ENCODE assay signal across 1 cellular context in the genomic region with DNA sequence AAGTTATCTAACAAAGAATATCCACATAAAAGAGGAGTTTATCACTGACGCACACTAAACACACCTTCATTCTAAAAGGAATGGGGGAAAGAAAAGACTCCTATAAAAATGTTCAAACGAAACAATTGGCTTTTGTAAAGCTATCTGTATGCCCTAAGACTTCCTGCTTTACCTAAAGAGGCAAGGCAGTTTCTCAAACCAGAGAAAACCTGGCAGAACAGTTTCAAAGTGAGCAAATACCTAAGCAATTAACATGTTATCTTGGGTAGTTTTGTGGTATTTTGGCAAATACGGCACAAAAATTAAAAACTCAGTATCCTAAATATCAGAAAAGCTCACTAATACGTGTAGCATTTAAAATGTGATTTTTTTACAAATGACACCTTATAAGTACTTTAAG.
TF ChIP-seq lines count a peak whose summit lies in the region.

No MANE protein-coding gene starts in this region.

TF ChIP-seq in K562, 482 proteins besides CTCF, POLR2A, EP300 and RAD21 (continued from another document and continues in another):
- TF ChIP-seq, protein P1, sequence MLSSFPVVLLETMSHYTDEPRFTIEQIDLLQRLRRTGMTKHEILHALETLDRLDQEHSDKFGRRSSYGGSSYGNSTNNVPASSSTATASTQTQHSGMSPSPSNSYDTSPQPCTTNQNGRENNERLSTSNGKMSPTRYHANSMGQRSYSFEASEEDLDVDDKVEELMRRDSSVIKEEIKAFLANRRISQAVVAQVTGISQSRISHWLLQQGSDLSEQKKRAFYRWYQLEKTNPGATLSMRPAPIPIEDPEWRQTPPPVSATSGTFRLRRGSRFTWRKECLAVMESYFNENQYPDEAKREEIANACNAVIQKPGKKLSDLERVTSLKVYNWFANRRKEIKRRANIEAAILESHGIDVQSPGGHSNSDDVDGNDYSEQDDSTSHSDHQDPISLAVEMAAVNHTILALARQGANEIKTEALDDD (IDR thresholded peaks at IDR 0.05), result no peak
- TF ChIP-seq, protein P2, sequence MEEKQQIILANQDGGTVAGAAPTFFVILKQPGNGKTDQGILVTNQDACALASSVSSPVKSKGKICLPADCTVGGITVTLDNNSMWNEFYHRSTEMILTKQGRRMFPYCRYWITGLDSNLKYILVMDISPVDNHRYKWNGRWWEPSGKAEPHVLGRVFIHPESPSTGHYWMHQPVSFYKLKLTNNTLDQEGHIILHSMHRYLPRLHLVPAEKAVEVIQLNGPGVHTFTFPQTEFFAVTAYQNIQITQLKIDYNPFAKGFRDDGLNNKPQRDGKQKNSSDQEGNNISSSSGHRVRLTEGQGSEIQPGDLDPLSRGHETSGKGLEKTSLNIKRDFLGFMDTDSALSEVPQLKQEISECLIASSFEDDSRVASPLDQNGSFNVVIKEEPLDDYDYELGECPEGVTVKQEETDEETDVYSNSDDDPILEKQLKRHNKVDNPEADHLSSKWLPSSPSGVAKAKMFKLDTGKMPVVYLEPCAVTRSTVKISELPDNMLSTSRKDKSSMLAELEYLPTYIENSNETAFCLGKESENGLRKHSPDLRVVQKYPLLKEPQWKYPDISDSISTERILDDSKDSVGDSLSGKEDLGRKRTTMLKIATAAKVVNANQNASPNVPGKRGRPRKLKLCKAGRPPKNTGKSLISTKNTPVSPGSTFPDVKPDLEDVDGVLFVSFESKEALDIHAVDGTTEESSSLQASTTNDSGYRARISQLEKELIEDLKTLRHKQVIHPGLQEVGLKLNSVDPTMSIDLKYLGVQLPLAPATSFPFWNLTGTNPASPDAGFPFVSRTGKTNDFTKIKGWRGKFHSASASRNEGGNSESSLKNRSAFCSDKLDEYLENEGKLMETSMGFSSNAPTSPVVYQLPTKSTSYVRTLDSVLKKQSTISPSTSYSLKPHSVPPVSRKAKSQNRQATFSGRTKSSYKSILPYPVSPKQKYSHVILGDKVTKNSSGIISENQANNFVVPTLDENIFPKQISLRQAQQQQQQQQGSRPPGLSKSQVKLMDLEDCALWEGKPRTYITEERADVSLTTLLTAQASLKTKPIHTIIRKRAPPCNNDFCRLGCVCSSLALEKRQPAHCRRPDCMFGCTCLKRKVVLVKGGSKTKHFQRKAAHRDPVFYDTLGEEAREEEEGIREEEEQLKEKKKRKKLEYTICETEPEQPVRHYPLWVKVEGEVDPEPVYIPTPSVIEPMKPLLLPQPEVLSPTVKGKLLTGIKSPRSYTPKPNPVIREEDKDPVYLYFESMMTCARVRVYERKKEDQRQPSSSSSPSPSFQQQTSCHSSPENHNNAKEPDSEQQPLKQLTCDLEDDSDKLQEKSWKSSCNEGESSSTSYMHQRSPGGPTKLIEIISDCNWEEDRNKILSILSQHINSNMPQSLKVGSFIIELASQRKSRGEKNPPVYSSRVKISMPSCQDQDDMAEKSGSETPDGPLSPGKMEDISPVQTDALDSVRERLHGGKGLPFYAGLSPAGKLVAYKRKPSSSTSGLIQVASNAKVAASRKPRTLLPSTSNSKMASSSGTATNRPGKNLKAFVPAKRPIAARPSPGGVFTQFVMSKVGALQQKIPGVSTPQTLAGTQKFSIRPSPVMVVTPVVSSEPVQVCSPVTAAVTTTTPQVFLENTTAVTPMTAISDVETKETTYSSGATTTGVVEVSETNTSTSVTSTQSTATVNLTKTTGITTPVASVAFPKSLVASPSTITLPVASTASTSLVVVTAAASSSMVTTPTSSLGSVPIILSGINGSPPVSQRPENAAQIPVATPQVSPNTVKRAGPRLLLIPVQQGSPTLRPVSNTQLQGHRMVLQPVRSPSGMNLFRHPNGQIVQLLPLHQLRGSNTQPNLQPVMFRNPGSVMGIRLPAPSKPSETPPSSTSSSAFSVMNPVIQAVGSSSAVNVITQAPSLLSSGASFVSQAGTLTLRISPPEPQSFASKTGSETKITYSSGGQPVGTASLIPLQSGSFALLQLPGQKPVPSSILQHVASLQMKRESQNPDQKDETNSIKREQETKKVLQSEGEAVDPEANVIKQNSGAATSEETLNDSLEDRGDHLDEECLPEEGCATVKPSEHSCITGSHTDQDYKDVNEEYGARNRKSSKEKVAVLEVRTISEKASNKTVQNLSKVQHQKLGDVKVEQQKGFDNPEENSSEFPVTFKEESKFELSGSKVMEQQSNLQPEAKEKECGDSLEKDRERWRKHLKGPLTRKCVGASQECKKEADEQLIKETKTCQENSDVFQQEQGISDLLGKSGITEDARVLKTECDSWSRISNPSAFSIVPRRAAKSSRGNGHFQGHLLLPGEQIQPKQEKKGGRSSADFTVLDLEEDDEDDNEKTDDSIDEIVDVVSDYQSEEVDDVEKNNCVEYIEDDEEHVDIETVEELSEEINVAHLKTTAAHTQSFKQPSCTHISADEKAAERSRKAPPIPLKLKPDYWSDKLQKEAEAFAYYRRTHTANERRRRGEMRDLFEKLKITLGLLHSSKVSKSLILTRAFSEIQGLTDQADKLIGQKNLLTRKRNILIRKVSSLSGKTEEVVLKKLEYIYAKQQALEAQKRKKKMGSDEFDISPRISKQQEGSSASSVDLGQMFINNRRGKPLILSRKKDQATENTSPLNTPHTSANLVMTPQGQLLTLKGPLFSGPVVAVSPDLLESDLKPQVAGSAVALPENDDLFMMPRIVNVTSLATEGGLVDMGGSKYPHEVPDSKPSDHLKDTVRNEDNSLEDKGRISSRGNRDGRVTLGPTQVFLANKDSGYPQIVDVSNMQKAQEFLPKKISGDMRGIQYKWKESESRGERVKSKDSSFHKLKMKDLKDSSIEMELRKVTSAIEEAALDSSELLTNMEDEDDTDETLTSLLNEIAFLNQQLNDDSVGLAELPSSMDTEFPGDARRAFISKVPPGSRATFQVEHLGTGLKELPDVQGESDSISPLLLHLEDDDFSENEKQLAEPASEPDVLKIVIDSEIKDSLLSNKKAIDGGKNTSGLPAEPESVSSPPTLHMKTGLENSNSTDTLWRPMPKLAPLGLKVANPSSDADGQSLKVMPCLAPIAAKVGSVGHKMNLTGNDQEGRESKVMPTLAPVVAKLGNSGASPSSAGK (IDR thresholded peaks at IDR 0.05), result no peak
- TF ChIP-seq GABPB1 (CRISPR knock-in tag; IDR thresholded peaks at IDR 0.05) (no peak), KAT8 (IDR thresholded peaks at IDR 0.05; ENCODE audit: low read depth) (no peak), ASH1L (IDR thresholded peaks at IDR 0.05; ENCODE audit: borderline replicate concordance, low read depth, partially characterized antibody) (peak; percentile 21), SMC3 (conservative IDR thresholded peaks at IDR 0.05; ENCODE audit: insufficient read depth, low read depth, low read length) (no peak), ZNF175 (CRISPR knock-in tag; IDR thresholded peaks at IDR 0.05; ENCODE audit: low read depth) (no peak), NR2C1 (IDR thresholded peaks at IDR 0.05) (no peak), NR2C1 (tag; IDR thresholded peaks at IDR 0.05) (no peak), ILF3 (IDR thresholded peaks at IDR 0.05; ENCODE audit: borderline replicate concordance) (no peak), EP400 (IDR thresholded peaks at IDR 0.05) (no peak), PHF20 (IDR thresholded peaks at IDR 0.05; ENCODE audit: partially characterized antibody) (no peak), TCF7 (IDR thresholded peaks at IDR 0.05; ENCODE audit: borderline replicate concordance) (no peak), HMG20A (CRISPR knock-in tag; conservative IDR thresholded peaks at IDR 0.05) (no peak), NELFE (IDR thresholded peaks at IDR 0.05; ENCODE audit: insufficient read depth, insufficient read length) (no peak), ATF1 (CRISPR knock-in tag; IDR thresholded peaks at IDR 0.05) (no peak), ATF1 (tag; IDR thresholded peaks at IDR 0.05) (no peak), HNRNPLL (IDR thresholded peaks at IDR 0.05; ENCODE audit: low read depth, low read length, poor library complexity, severe bottlenecking) (no peak), HIVEP1 (CRISPR knock-in tag; IDR thresholded peaks at IDR 0.05) (no peak), DDX20 (tag; IDR thresholded peaks at IDR 0.05; ENCODE audit: low read depth) (no peak), ZFPM2 (CRISPR knock-in tag; IDR thresholded peaks at IDR 0.05) (no peak), SUPT5H (IDR thresholded peaks at IDR 0.05) (no peak), ZSCAN29 (IDR thresholded peaks at IDR 0.05) (no peak), ZNF174 (CRISPR knock-in tag; IDR thresholded peaks at IDR 0.05) (no peak), TCF7L2 (IDR thresholded peaks at IDR 0.05; ENCODE audit: low read depth, low read length) (no peak), ELF2 (CRISPR knock-in tag; IDR thresholded peaks at IDR 0.05) (0 out of 2 replicates have a peak, but pooled peaks have one; percentile 9), SP1 (CRISPR knock-in tag; IDR thresholded peaks at IDR 0.05) (0 out of 2 replicates have a peak, but pooled peaks have one; percentile 22), SMARCA5 (IDR thresholded peaks at IDR 0.05) (no peak)
- TF ChIP-seq, protein P3, sequence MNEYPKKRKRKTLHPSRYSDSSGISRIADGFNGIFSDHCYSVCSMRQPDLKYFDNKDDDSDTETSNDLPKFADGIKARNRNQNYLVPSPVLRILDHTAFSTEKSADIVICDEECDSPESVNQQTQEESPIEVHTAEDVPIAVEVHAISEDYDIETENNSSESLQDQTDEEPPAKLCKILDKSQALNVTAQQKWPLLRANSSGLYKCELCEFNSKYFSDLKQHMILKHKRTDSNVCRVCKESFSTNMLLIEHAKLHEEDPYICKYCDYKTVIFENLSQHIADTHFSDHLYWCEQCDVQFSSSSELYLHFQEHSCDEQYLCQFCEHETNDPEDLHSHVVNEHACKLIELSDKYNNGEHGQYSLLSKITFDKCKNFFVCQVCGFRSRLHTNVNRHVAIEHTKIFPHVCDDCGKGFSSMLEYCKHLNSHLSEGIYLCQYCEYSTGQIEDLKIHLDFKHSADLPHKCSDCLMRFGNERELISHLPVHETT (CRISPR knock-in tag; conservative IDR thresholded peaks at IDR 0.05 in 1 of 2, IDR thresholded peaks at IDR 0.05 in 1 of 2), result 0 out of 4 replicates have a peak, but pooled peaks of 1 of the 2 experiments have one; percentile 12
- TF ChIP-seq, protein P4, sequence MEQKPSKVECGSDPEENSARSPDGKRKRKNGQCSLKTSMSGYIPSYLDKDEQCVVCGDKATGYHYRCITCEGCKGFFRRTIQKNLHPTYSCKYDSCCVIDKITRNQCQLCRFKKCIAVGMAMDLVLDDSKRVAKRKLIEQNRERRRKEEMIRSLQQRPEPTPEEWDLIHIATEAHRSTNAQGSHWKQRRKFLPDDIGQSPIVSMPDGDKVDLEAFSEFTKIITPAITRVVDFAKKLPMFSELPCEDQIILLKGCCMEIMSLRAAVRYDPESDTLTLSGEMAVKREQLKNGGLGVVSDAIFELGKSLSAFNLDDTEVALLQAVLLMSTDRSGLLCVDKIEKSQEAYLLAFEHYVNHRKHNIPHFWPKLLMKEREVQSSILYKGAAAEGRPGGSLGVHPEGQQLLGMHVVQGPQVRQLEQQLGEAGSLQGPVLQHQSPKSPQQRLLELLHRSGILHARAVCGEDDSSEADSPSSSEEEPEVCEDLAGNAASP (IDR thresholded peaks at IDR 0.05), result no peak
- TF ChIP-seq, protein P5, sequence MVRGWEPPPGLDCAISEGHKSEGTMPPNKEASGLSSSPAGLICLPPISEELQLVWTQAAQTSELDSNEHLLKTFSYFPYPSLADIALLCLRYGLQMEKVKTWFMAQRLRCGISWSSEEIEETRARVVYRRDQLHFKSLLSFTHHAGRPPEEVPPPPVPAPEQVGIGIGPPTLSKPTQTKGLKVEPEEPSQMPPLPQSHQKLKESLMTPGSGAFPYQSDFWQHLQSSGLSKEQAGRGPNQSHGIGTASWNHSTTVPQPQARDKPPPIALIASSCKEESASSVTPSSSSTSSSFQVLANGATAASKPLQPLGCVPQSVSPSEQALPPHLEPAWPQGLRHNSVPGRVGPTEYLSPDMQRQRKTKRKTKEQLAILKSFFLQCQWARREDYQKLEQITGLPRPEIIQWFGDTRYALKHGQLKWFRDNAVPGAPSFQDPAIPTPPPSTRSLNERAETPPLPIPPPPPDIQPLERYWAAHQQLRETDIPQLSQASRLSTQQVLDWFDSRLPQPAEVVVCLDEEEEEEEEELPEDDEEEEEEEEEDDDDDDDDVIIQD (CRISPR knock-in tag; IDR thresholded peaks at IDR 0.05), result no peak
- TF ChIP-seq, protein P6, sequence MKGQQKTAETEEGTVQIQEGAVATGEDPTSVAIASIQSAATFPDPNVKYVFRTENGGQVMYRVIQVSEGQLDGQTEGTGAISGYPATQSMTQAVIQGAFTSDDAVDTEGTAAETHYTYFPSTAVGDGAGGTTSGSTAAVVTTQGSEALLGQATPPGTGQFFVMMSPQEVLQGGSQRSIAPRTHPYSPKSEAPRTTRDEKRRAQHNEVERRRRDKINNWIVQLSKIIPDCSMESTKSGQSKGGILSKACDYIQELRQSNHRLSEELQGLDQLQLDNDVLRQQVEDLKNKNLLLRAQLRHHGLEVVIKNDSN (CRISPR knock-in tag; IDR thresholded peaks at IDR 0.05), result no peak
- TF ChIP-seq, protein P7, sequence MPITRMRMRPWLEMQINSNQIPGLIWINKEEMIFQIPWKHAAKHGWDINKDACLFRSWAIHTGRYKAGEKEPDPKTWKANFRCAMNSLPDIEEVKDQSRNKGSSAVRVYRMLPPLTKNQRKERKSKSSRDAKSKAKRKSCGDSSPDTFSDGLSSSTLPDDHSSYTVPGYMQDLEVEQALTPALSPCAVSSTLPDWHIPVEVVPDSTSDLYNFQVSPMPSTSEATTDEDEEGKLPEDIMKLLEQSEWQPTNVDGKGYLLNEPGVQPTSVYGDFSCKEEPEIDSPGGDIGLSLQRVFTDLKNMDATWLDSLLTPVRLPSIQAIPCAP (CRISPR knock-in tag; IDR thresholded peaks at IDR 0.05; ENCODE audit: borderline replicate concordance), result no peak
- TF ChIP-seq, protein P8, sequence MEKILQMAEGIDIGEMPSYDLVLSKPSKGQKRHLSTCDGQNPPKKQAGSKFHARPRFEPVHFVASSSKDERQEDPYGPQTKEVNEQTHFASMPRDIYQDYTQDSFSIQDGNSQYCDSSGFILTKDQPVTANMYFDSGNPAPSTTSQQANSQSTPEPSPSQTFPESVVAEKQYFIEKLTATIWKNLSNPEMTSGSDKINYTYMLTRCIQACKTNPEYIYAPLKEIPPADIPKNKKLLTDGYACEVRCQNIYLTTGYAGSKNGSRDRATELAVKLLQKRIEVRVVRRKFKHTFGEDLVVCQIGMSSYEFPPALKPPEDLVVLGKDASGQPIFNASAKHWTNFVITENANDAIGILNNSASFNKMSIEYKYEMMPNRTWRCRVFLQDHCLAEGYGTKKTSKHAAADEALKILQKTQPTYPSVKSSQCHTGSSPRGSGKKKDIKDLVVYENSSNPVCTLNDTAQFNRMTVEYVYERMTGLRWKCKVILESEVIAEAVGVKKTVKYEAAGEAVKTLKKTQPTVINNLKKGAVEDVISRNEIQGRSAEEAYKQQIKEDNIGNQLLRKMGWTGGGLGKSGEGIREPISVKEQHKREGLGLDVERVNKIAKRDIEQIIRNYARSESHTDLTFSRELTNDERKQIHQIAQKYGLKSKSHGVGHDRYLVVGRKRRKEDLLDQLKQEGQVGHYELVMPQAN (IDR thresholded peaks at IDR 0.05; ENCODE audit: borderline replicate concordance), result peak; percentile 39; the same call in 1 of the 2 replicates
- TF ChIP-seq, protein P9, sequence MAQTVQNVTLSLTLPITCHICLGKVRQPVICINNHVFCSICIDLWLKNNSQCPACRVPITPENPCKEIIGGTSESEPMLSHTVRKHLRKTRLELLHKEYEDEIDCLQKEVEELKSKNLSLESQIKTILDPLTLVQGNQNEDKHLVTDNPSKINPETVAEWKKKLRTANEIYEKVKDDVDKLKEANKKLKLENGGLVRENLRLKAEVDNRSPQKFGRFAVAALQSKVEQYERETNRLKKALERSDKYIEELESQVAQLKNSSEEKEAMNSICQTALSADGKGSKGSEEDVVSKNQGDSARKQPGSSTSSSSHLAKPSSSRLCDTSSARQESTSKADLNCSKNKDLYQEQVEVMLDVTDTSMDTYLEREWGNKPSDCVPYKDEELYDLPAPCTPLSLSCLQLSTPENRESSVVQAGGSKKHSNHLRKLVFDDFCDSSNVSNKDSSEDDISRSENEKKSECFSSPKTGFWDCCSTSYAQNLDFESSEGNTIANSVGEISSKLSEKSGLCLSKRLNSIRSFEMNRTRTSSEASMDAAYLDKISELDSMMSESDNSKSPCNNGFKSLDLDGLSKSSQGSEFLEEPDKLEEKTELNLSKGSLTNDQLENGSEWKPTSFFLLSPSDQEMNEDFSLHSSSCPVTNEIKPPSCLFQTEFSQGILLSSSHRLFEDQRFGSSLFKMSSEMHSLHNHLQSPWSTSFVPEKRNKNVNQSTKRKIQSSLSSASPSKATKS (CRISPR knock-in tag; IDR thresholded peaks at IDR 0.05), result no peak
